Comparison of ENCODE assay signal across 10 cellular contexts in genomic region chr17:17811381-17812210, GRCh38. TPM values are rescaled to one million over a fixed set of nuclear protein-coding genes. Genes with fewer than 3 reads are reported as not detected.
DNase-seq lines count a peak whose midpoint lies in the region; ATAC-seq and TF ChIP-seq lines count a peak whose summit lies in the region.
"Had no signal": no experiment of that assay in that cellular context is flagged by ENCODE, and none has a peak within 500 bp of the region (broad histone marks: within the 10 kb centered on the region; RNA-seq: fewer than 3 reads in every experiment).

No MANE protein-coding gene starts in this region.

- intact Hi-C loops in heart right ventricle (cut with DNase I) = loop anchor here in 9 of 10 donors (1.0 to 10.0 kb wide), 7 partner anchors 48 to 223 kb away; partner anchors contain the start of genes ATPAF2 (in 5 of the 9), GID4 (in 5 of the 9) and RAI1 (in 2 of the 9)
- intact Hi-C loops in left ventricle myocardium superior (cut with micrococcal nuclease) = loop anchor here (5.0 kb wide), 1 partner anchor 51 kb away; no protein-coding TSS in a partner anchor
- intact Hi-C loops in right lobe of liver (cut with DNase I) = no loop called here
- intact Hi-C loops in uterus (cut with DNase I; ENCODE audit: low total_unique reads) = loop anchor here (2.0 kb wide), 1 partner anchor 49 kb away; no protein-coding TSS in a partner anchor

- TF ChIP-seq POLR2A in right lobe of liver (IDR thresholded peaks at IDR 0.05) (no peak), uterus (IDR thresholded peaks at IDR 0.05) (no peak)

- H3K27me3 Mint-ChIP-seq in activated naive CD8-positive, alpha-beta T cell treated with anti-CD3 and anti-CD28 coated beads, Interleukin-2, amount 50 U/mL, for 24 hours = no peaks in the 10 kb centered on the region
- H3K27me3 Mint-ChIP-seq: activated CD4-positive, alpha-beta T cell treated with anti-CD3 and anti-CD28 coated beads for 36 hours had no signal

- DNase-seq in heart right ventricle (no peak), left ventricle myocardium superior (no peak), right lobe of liver (peak in 1 of 3 donors; percentile 61), uterus (peak in 1 of 2 donors; percentile 42), BE2C (no peak)
- no peak for DNase-seq in activated naive CD8-positive, alpha-beta T cell treated with anti-CD3 and anti-CD28 coated beads, Interleukin-2, amount 50 U/mL, for 24 hours
- DNase-seq in stimulated activated naive CD4-positive, alpha-beta T cell (lab: John Stamatoyannopoulos, UW) = no peak

- H3K36me3 Mint-ChIP-seq in activated naive CD8-positive, alpha-beta T cell treated with anti-CD3 and anti-CD28 coated beads, Interleukin-2, amount 50 U/mL, for 24 hours (ENCODE audit: low read depth) = peaks cover 7% of the 10 kb centered on the region

- H3K27ac ChIP-seq in heart right ventricle (peak overlapping the region in 7 of 10 donors; percentile 8 to 73 (median 44)), right lobe of liver (peak overlapping the region in 2 of 3 donors; percentile 52 to 79), uterus (peak overlapping the region; percentile 48 to 78)

- H3K9me3 ChIP-seq in heart right ventricle = no peaks in the 10 kb centered on the region
- no peaks in the 10 kb centered on the region for H3K9me3 ChIP-seq in right lobe of liver
- no peaks in the 10 kb centered on the region for H3K9me3 ChIP-seq in uterus
- H3K9me3 ChIP-seq in BE2C = no peaks in the 10 kb centered on the region

- H3K4me1 Mint-ChIP-seq in activated naive CD8-positive, alpha-beta T cell treated with anti-CD3 and anti-CD28 coated beads, Interleukin-2, amount 50 U/mL, for 24 hours = peaks cover 21% of the 10 kb centered on the region

- no peaks in the 10 kb centered on the region for H3K27me3 ChIP-seq in heart right ventricle
- H3K27me3 ChIP-seq in right lobe of liver = no peaks in the 10 kb centered on the region
- H3K27me3 ChIP-seq in uterus = no peaks in the 10 kb centered on the region
- H3K27me3 ChIP-seq in BE2C = no peaks in the 10 kb centered on the region

- WGBS in heart right ventricle, 2 donors = 28 to 30% methylated on average over 15 of the region's 15 CpGs
- 27% methylated on average over 13 of the region's 15 CpGs for WGBS in right lobe of liver (ENCODE audit: insufficient coverage, low coverage, low lambda C conversion rate, missing lambda C conversion rate)

- peaks cover 0 to 66% (median 8%) of the 10 kb centered on the region in 9 donors for H3K36me3 ChIP-seq in heart right ventricle
- peaks cover 0 to 49% (median 15%) of the 10 kb centered on the region in 4 donors for H3K36me3 ChIP-seq in right lobe of liver
- H3K36me3 ChIP-seq in uterus = no peaks in the 10 kb centered on the region
- peaks cover 47% of the 10 kb centered on the region for H3K36me3 ChIP-seq in BE2C

- no peak for TF ChIP-seq CTCF in heart right ventricle (IDR thresholded peaks at IDR 0.05)
- no peak for TF ChIP-seq CTCF in right lobe of liver (IDR thresholded peaks at IDR 0.05)
- no peak for TF ChIP-seq CTCF in uterus (IDR thresholded peaks at IDR 0.05)
- no peak for TF ChIP-seq CTCF in BE2C (IDR thresholded peaks at IDR 0.05; ENCODE audit: low read depth, low read length)

- H3K27ac Mint-ChIP-seq in activated naive CD8-positive, alpha-beta T cell treated with anti-CD3 and anti-CD28 coated beads, Interleukin-2, amount 50 U/mL, for 24 hours = peak overlapping the region; percentile 49
- H3K27ac Mint-ChIP-seq: activated CD4-positive, alpha-beta T cell treated with anti-CD3 and anti-CD28 coated beads for 36 hours had no signal

- ATAC-seq in heart right ventricle (no peak), left ventricle myocardium superior (no peak), right lobe of liver (peak; percentile 3 to 14 (median 10)), HG02763 (IDR thresholded peaks at IDR 0.05; ENCODE audit: unreplicated experiment) (no peak)
- ATAC-seq in activated naive CD8-positive, alpha-beta T cell treated with anti-CD3 and anti-CD28 coated beads, Interleukin-2, amount 50 U/mL, for 24 hours = no peak

- H3K4me3 Mint-ChIP-seq in activated naive CD8-positive, alpha-beta T cell treated with anti-CD3 and anti-CD28 coated beads, Interleukin-2, amount 50 U/mL, for 24 hours = no peak overlapping the region
- H3K4me3 Mint-ChIP-seq: activated CD4-positive, alpha-beta T cell treated with anti-CD3 and anti-CD28 coated beads for 36 hours had no signal

- no peak overlapping the region for H3K4me3 ChIP-seq in heart right ventricle
- H3K4me3 ChIP-seq in right lobe of liver = no peak overlapping the region
- no peak overlapping the region for H3K4me3 ChIP-seq in uterus
- H3K4me3 ChIP-seq in BE2C (ENCODE audit: low read depth, low read length) = no peak overlapping the region
- H3K4me3 ChIP-seq: lung had no signal

- peaks cover 17 to 90% (median 53%) of the 10 kb centered on the region in 9 donors for H3K4me1 ChIP-seq in heart right ventricle
- H3K4me1 ChIP-seq in right lobe of liver = peaks cover 0 to 71% (median 18%) of the 10 kb centered on the region in 4 donors
- H3K4me1 ChIP-seq in uterus = peaks cover 6 to 21% of the 10 kb centered on the region in 2 donors
- peaks cover 14% of the 10 kb centered on the region for H3K4me1 ChIP-seq in BE2C

- no peaks in the 10 kb centered on the region for H3K9me3 Mint-ChIP-seq in activated naive CD8-positive, alpha-beta T cell treated with anti-CD3 and anti-CD28 coated beads, Interleukin-2, amount 50 U/mL, for 24 hours

RNA-seq across cellular contexts. Expression of gene SREBF1, which starts 25.2 kb away (rescaled TPM):
- total RNA-seq in heart right ventricle (10 to 100 TPM in 8 of 10 donors, 1 to 10 TPM in 2; 9.0 to 44.1 (median 16.4) TPM), left ventricle myocardium superior (15.2 TPM), right lobe of liver (100 to 1,000 TPM in 4 of 6 experiments, 10 to 100 TPM in 2; 63.8 to 246 (median 173) TPM), uterus (10 to 100 TPM; 24.8 to 94.6 (median 31.5) TPM)
- 10 to 100 TPM; 49.0 to 61.2 TPM for polyA plus RNA-seq in heart right ventricle
- polyA plus RNA-seq in BE2C (2012; ENCODE audit: insufficient read depth, insufficient read length, low read depth) = 73.2 TPM

Comparison
In these comparisons a context has a peak if more than half of its experiments do, and no peak if none do; other contexts are left out.
1. ATAC-seq: peak in right lobe of liver (4 of 4); none in heart right ventricle (0 of 8), left ventricle myocardium superior (single experiment), activated naive CD8-positive, alpha-beta T cell treated with anti-CD3 and anti-CD28 coated beads, Interleukin-2, amount 50 U/mL, for 24 hours (single experiment) and HG02763 (single experiment).
2. intact Hi-C loops: an anchor here in heart right ventricle (1.0 to 10.0 kb wide), left ventricle myocardium superior (5.0 kb wide) and uterus (2.0 kb wide); none called in right lobe of liver.
3. Peak in every context shown above with its lines, with median percentiles within 50 percentile points of each other: H3K27ac ChIP-seq.